ENCODE assay signal across 8 cellular contexts in the genomic region with DNA sequence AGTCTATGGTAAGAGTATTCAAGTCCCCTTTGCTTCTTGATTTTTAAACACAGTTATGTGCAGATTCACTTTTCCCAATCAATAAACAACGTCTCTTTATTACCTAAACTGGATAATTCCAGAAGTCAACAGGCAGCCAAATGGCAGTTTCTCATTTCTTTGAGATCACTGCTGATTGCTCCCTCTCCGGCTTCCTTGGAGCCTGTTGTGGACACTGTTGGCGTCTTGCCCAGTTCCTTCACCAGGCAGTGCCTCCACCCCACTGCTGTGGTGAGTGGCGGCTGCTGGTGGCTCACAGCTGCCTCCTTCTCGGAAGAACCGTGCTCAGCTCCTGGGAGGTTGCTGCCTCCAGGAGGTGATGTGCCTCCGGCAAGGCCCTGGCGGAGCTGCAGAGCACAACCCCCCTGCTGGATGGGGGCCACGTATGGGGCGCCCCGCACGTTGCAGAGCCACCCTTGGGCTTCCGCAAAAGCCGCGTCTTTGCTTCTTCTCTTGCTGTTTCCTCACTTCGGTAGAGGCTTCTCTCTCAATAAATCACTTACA.
DNase-seq lines count a peak whose midpoint lies in the region; ATAC-seq and TF ChIP-seq lines count a peak whose summit lies in the region.

No MANE protein-coding gene starts in this region.

- no peak for TF ChIP-seq POLR2A in uterus (IDR thresholded peaks at IDR 0.05)

- DNase-seq in COLO668 (lab: John Stamatoyannopoulos, UW; ENCODE audit: unreplicated experiment) (peak; percentile 79), NCI-H146 (lab: John Stamatoyannopoulos, UW) (peak; percentile 99), adipocyte (ENCODE audit: low read depth) (peak; percentile 18), iPS-NIHi7 (ENCODE audit: extremely low spot score) (peak; percentile 53), uterus (peak; percentile 62 to 73), activated gamma-delta T cell treated with Interleukin-2 at 50 U/mL for 16 hours (no peak)

- no peak overlapping the region for H3K4me3 ChIP-seq in adipocyte (ENCODE audit: low read length)
- no peak overlapping the region for H3K4me3 ChIP-seq in uterus

- no peak overlapping the region for H3K9ac ChIP-seq in adipocyte (ENCODE audit: low read length)

- intact Hi-C loops in uterus (cut with DNase I; ENCODE audit: low total_unique reads): no loop called here

- peak in 1 of 4 experiments; percentile 7 for TF ChIP-seq CTCF in uterus (IDR thresholded peaks at IDR 0.05)

- no peaks in the 10 kb centered on the region for H3K27me3 ChIP-seq in adipocyte (replicated peaks; ENCODE audit: control insufficient read depth, insufficient read depth, low read length)
- H3K27me3 ChIP-seq in uterus: no peaks in the 10 kb centered on the region

- H3K36me3 ChIP-seq in adipocyte (ENCODE audit: control insufficient read depth, insufficient read depth, low read length, severe bottlenecking): no peaks in the 10 kb centered on the region
- no peaks in the 10 kb centered on the region for H3K36me3 ChIP-seq in uterus

- ATAC-seq in HG02610 (IDR thresholded peaks at IDR 0.05; ENCODE audit: unreplicated experiment) (no peak), GM21825 (IDR thresholded peaks at IDR 0.05; ENCODE audit: unreplicated experiment) (no peak)

- no peaks in the 10 kb centered on the region for H3K4me1 ChIP-seq in adipocyte (ENCODE audit: control insufficient read depth, insufficient read depth, low read length)
- H3K4me1 ChIP-seq in uterus: no peaks in the 10 kb centered on the region

- H3K9me3 ChIP-seq in adipocyte (ENCODE audit: control insufficient read depth, low read length) (no peaks in the 10 kb centered on the region), uterus (no peaks in the 10 kb centered on the region)

- H3K27ac ChIP-seq in uterus: peak overlapping the region; percentile 69 to 73
